Comparison of ENCODE assay signal across 1 cellular context in the genomic region with DNA sequence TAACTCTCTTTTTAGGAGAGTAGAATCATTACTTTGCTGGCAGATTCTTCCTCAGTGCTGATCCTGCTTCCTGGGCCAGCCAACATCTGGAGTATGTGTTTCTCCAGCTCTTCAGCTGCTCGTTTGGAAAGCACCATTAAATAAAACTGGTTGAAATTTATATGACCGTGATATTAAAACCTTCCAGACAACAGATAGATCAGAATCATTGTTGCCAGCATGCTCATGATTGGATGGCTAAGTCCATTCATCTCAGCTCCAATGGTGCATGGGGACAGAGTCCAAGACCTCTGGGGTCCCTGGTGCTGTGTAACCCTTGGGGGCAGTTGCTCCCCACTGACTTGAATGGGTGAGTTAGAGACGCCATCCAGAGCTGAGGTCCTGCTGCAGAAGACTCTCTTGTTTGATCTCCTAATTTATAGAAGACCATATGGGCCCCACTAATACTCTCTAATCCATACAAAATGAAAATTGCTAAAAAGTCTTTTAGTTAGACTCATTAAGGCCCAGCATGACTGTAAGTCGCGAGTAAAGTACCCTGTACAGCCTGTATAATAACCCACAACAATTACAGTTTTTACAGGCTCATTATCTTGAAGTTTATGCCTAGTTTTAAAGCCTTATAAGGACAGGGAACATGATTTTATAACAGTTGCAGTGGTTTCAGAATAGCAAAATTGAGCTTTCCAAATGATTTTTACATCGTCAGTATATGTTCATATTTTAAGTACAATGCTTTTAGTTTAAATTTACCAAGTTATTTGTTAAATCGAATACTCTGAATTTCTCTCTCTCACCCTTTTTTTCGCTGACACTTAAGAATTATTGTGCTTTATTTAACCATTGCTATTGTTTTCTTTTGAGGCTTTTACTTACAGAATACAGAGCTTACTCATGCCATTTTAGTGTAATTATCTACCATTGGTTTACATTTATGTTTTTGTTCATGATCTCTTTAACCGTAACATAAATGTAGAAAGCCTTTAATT.
TF ChIP-seq lines count a peak whose summit lies in the region.

No MANE protein-coding gene starts in this region.

TF ChIP-seq in endothelial cell of umbilical vein, 7 proteins besides CTCF, POLR2A, EP300 and RAD21:
- no peak for TF ChIP-seq MYC (IDR thresholded peaks at IDR 0.05; ENCODE audit: low read depth, low read length)
- no peak for TF ChIP-seq POLR2AphosphoS5 (IDR thresholded peaks at IDR 0.05; ENCODE audit: insufficient read depth, low read depth, low read length)
- TF ChIP-seq EZH2 (IDR thresholded peaks at IDR 0.05; ENCODE audit: borderline replicate concordance, low read depth, low read length, severe bottlenecking), result no peak
- no peak for TF ChIP-seq MAX (IDR thresholded peaks at IDR 0.05; ENCODE audit: insufficient read depth, insufficient read length)
- no peak for TF ChIP-seq GATA2 (IDR thresholded peaks at IDR 0.05; ENCODE audit: insufficient read depth, insufficient read length, low read depth, low read length)
- no peak for TF ChIP-seq FOS (IDR thresholded peaks at IDR 0.05; ENCODE audit: borderline replicate concordance, insufficient read depth, low read length)
- TF ChIP-seq JUN (IDR thresholded peaks at IDR 0.05; ENCODE audit: borderline replicate concordance, insufficient read depth, insufficient read length, low read depth), result no peak
